8 cellular contexts compared by ENCODE assay signal in the genomic region with DNA sequence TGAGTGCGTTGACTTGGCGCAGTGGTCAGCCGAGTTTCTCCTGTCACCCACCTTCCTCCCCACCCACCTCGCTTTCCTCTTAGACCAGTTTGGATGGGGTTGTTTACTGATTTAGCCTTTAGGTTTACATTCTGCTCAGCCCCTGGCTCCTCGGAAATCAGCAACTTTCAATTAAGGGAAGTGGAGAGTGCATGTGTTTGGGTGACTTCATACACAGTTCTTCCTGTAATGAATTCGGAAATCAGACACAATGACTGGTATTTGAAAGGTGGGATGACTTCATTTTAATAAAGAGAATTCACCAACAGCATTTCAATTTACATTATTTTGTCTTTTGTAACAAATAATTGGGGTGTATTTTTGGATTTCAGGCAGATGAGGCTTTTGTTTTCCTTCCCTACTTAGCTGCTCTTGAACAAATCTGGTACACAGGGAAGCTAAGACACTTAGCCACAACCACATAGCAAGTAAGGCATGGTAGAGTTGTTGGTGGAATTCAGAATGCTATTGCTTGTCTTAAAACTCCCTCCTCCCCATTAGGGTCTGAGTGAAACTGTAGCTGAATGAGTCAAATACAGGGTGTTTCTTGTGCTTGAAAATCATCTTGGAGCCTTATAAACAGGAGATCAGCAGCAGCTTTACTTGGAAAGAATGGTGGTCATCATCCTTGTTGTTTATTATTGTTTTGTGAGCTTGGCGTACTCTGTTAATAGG. TPM values are rescaled to one million over a fixed set of nuclear protein-coding genes. Genes with fewer than 3 reads are reported as not detected.
DNase-seq lines count a peak whose midpoint lies in the region; ATAC-seq, FAIRE-seq and TF ChIP-seq lines count a peak whose summit lies in the region.

No MANE protein-coding gene starts in this region.

- TF ChIP-seq POLR2A in K562 (conservative IDR thresholded peaks at IDR 0.05) = no peak

- peak; percentile 54 for FAIRE-seq in K562 (lab: Jason Lieb, UNC)

- H3K9me3 ChIP-seq in K562 (replicated peaks; ENCODE audit: control insufficient read depth, insufficient read depth, low read depth, low read length) = no peaks in the 10 kb centered on the region

- no TSS peak for BruUV-seq in K562 (replicated peaks; lab: Mats Ljungman, UMichigan)

- TF ChIP-seq RAD21 in K562 (CRISPR knock-in tag; conservative IDR thresholded peaks at IDR 0.05 in 1 of 2, IDR thresholded peaks at IDR 0.05 in 1 of 2) = no peak

- peak overlapping the region; percentile 90 to 96 for H3K4me3 Mint-ChIP-seq in stimulated activated naive CD8-positive, alpha-beta T cell treated with anti-CD3 and anti-CD28 coated beads, Interleukin-15, amount 100 ng/mL, for 72 hours

- H3K27ac ChIP-seq in ACC112 (ENCODE audit: low read depth, low read length) (peak overlapping the region; percentile 59), K562 (ENCODE audit: extremely low read depth, low read depth, low read length) (peak overlapping the region; percentile 63)

- no peak for TF ChIP-seq CTCF in K562 (IDR thresholded peaks at IDR 0.05 in 2 of 3, conservative IDR thresholded peaks at IDR 0.05 in 1 of 3; ENCODE audit: insufficient read depth in 2 of 3, low read depth in 1 of 3, low read length in 3 of 3)

- H2AFZ ChIP-seq in ACC112 (ENCODE audit: low read length, unreplicated experiment) (peak overlapping the region; percentile 68), K562 (ENCODE audit: low read depth, low read length) (peak overlapping the region; percentile 88)

- POLR2A ChIA-PET in K562 (lab: Yijun Ruan, JAX) = interaction anchor here (1.0 to 3.2 kb wide), 11 partner anchors 8 to 286 kb away, joined by 4 to 25 read pairs (median 6); a partner anchor contains a TSS

- peak overlapping the region; percentile 74 to 98 for H3K9ac ChIP-seq in K562 (ENCODE audit: insufficient read depth in 1 of 2, low read depth in 2 of 2, low read length in 2 of 2)

- H3K27me3 Mint-ChIP-seq in stimulated activated naive CD8-positive, alpha-beta T cell treated with anti-CD3 and anti-CD28 coated beads, Interleukin-15, amount 100 ng/mL, for 72 hours = no peaks in the 10 kb centered on the region

- peak overlapping the region; percentile 96 to 97 for H3K27ac Mint-ChIP-seq in stimulated activated naive CD8-positive, alpha-beta T cell treated with anti-CD3 and anti-CD28 coated beads, Interleukin-15, amount 100 ng/mL, for 72 hours

- H3K9me1 ChIP-seq in K562 (ENCODE audit: control insufficient read depth, insufficient read depth, low read length) = no peaks in the 10 kb centered on the region

- peak; percentile 8 for ATAC-seq in GM18867 (IDR thresholded peaks at IDR 0.05; ENCODE audit: unreplicated experiment)
- ATAC-seq in K562 = peak; percentile 18
- ATAC-seq in stimulated activated naive CD8-positive, alpha-beta T cell treated with anti-CD3 and anti-CD28 coated beads, Interleukin-15, amount 100 ng/mL, for 72 hours = peak; percentile 7

- peaks cover 51% of the 10 kb centered on the region for H3K79me2 ChIP-seq in ACC112 (ENCODE audit: control insufficient read depth, insufficient read depth, low read length, unreplicated experiment)
- H3K79me2 ChIP-seq in K562 (ENCODE audit: control insufficient read depth, insufficient read depth, low read length) = peaks cover 40% of the 10 kb centered on the region

- H3K36me3 ChIP-seq in ACC112 (ENCODE audit: insufficient read depth, low read length) (no peaks in the 10 kb centered on the region), K562 (ENCODE audit: control insufficient read depth, insufficient read depth, low read length) (peaks cover 9% of the 10 kb centered on the region; the same call in 1 of the 3 replicates)

- TF ChIP-seq EP300 in K562 (IDR thresholded peaks at IDR 0.05; ENCODE audit: low read length) = no peak

- peaks cover 10% of the 10 kb centered on the region for H3K4me1 ChIP-seq in ACC112 (ENCODE audit: control insufficient read depth, insufficient read depth, low read length, unreplicated experiment)
- peaks cover 14% of the 10 kb centered on the region in 2 experiments; a peak in 4 of 5 replicates for H3K4me1 ChIP-seq in K562 (replicated peaks in 1 of 2; ENCODE audit: control insufficient read depth in 2 of 2, insufficient read depth in 2 of 2, low read length in 2 of 2)

- peaks cover 22% of the 10 kb centered on the region for H3K4me1 Mint-ChIP-seq in stimulated activated naive CD8-positive, alpha-beta T cell treated with anti-CD3 and anti-CD28 coated beads, Interleukin-15, amount 100 ng/mL, for 72 hours

- CTCF ChIA-PET in K562 (lab: Yijun Ruan, JAX; ENCODE audit: low intra/inter-chr PET ratio) = no interaction called here

- H3K4me3 ChIP-seq in ACC112 (ENCODE audit: low read depth, low read length) (peak overlapping the region; percentile 88), K562 (peak overlapping the region; percentile 87)

- H3K27me3 ChIP-seq in ACC112 (ENCODE audit: insufficient read depth, low read length) = no peaks in the 10 kb centered on the region
- H3K27me3 ChIP-seq in K562 (ENCODE audit: control insufficient read depth in 2 of 2, insufficient read depth in 2 of 2, low read length in 2 of 2) = no peaks in the 10 kb centered on the region

- intact Hi-C loops in K562 (cut with micrococcal nuclease) = loop anchor here (5.0 kb wide), 1 partner anchor 58 kb away; a partner anchor contains a TSS

- H3K9me3 Mint-ChIP-seq in stimulated activated naive CD8-positive, alpha-beta T cell treated with anti-CD3 and anti-CD28 coated beads, Interleukin-15, amount 100 ng/mL, for 72 hours = no peaks in the 10 kb centered on the region

- no peaks in the 10 kb centered on the region for H4K20me1 ChIP-seq in K562 (replicated peaks; ENCODE audit: control insufficient read depth, insufficient read depth, low read length)

- peak overlapping the region; percentile 99 for H3K4me2 ChIP-seq in K562 (ENCODE audit: insufficient read depth, low read length)

- DNase-seq in NAMALWA (ENCODE audit: low spot score) (peak; percentile 74), K562 (ENCODE audit: extremely low read depth in 1 of 4, low spot score in 3 of 4) (peak in 1 of 4 experiments; percentile 14), iris pigment epithelial cell (ENCODE audit: low read depth) (peak; percentile 60), DMS153 treated with DMSO at 0.1 percent for 48 hours (lab: John Stamatoyannopoulos, UW; ENCODE audit: unreplicated experiment) (no peak), cerebellum (ENCODE audit: low spot score) (no peak)
- DNase-seq in stimulated activated naive CD8-positive, alpha-beta T cell treated with anti-CD3 and anti-CD28 coated beads, Interleukin-15, amount 100 ng/mL, for 72 hours = no peak

- WGBS in K562 (ENCODE audit: insufficient coverage, low coverage, missing lambda C conversion rate) = 7% methylated on average over 7 of the region's 7 CpGs

- in situ Hi-C loops in K562 (cut with MboI) = no loop called here

RNA-seq across cellular contexts. Expression of a gene that starts 0.9 kb away (rescaled TPM):
- 38.9 and 95.6 TPM in 2 replicates for total RNA-seq in K562 (2011; cell fraction: chromatin; rRNA removed; ENCODE audit: low replicate concordance)
- total RNA-seq in K562 (2011; cell fraction: nucleolus; rRNA removed) = 20.0 and 21.6 TPM in 2 replicates
- 42.5 and 46.3 TPM in 2 replicates for total RNA-seq in K562 (2011; cell fraction: nucleoplasm; rRNA removed)
- total RNA-seq in K562 (2014; rRNA removed) (18.2 and 27.2 TPM in 2 replicates), K562 (2014; rRNA removed; fragmentation: Illumina TruSeq; extraction: Trizol) (27.1 and 31.5 TPM in 2 replicates), K562 (2015; rRNA removed; fragmentation: Illumina TruSeq; extraction: Trizol) (24.7 and 25.7 TPM in 2 replicates), K562 (2021) (23.1 and 23.8 TPM in 2 replicates), cerebellum (120 TPM)
- polyA plus RNA-seq in K562 (2011; rRNA removed) (18.4 and 24.4 TPM in 2 replicates), K562 (2014; fragmentation: Illumina TruSeq; extraction: Trizol) (26.9 and 31.3 TPM in 2 replicates), K562 (2014; fragmentation: Nextera tagmentation; extraction: Ambion mirVana) (10 to 100 TPM; 23.1 to 27.4 TPM), K562 (2014; rRNA removed) (16.9 and 18.6 TPM in 2 replicates)
- polyA plus RNA-seq in K562 (2011; cell fraction: cytosol; rRNA removed) = 9.6 and 15.1 TPM in 2 replicates
- 23.7 and 41.6 TPM in 2 replicates for polyA plus RNA-seq in K562 (2011; cell fraction: nucleus; rRNA removed)
- 14.9 and 21.8 TPM in 2 replicates for polyA plus RNA-seq in K562 (2012)
- polyA minus RNA-seq in K562 (2011; rRNA and poly(A)+ RNA removed) = 20.1 and 32.5 TPM in 2 replicates
- 9.1 and 14.3 TPM in 2 replicates for polyA minus RNA-seq in K562 (2011; cell fraction: cytosol; rRNA and poly(A)+ RNA removed)
- polyA minus RNA-seq in K562 (2011; cell fraction: nucleus; rRNA and poly(A)+ RNA removed) = 12.3 and 14.1 TPM in 2 replicates

RNA-seq across cellular contexts. Expression of a gene that starts 48.1 kb away (rescaled TPM):
- total RNA-seq in K562 (2011; cell fraction: chromatin; rRNA removed; ENCODE audit: low replicate concordance) = 12.3 and 13.2 TPM in 2 replicates
- total RNA-seq in K562 (2011; cell fraction: nucleolus; rRNA removed) = 6.0 and 6.4 TPM in 2 replicates
- total RNA-seq in K562 (2011; cell fraction: nucleoplasm; rRNA removed) = 10.6 and 13.1 TPM in 2 replicates
- total RNA-seq in K562 (2014; rRNA removed) (14.3 and 14.6 TPM in 2 replicates), K562 (2014; rRNA removed; fragmentation: Illumina TruSeq; extraction: Trizol) (13.0 and 16.4 TPM in 2 replicates), K562 (2015; rRNA removed; fragmentation: Illumina TruSeq; extraction: Trizol) (11.9 and 13.1 TPM in 2 replicates), K562 (2021) (10.8 and 12.4 TPM in 2 replicates), cerebellum (9.9 TPM)
- polyA plus RNA-seq in K562 (2011; rRNA removed) (9.7 and 11.0 TPM in 2 replicates), K562 (2014; fragmentation: Illumina TruSeq; extraction: Trizol) (7.8 and 11.3 TPM in 2 replicates), K562 (2014; fragmentation: Nextera tagmentation; extraction: Ambion mirVana) (10 to 100 TPM in 1 of 2 experiments, 1 to 10 TPM in 1; 9.5 to 14.6 TPM), K562 (2014; rRNA removed) (11.4 and 13.6 TPM in 2 replicates)
- polyA plus RNA-seq in K562 (2011; cell fraction: cytosol; rRNA removed) = 2.8 and 5.7 TPM in 2 replicates
- polyA plus RNA-seq in K562 (2011; cell fraction: nucleus; rRNA removed) = 8.8 and 11.1 TPM in 2 replicates
- 7.7 and 8.6 TPM in 2 replicates for polyA plus RNA-seq in K562 (2012)
- 14.6 and 19.8 TPM in 2 replicates for polyA minus RNA-seq in K562 (2011; rRNA and poly(A)+ RNA removed)
- 2.8 and 12.1 TPM in 2 replicates for polyA minus RNA-seq in K562 (2011; cell fraction: cytosol; rRNA and poly(A)+ RNA removed)
- 5.1 and 11.2 TPM in 2 replicates for polyA minus RNA-seq in K562 (2011; cell fraction: nucleus; rRNA and poly(A)+ RNA removed)

RNA-seq across cellular contexts. Expression of a gene that starts 56.7 kb away (rescaled TPM):
- 20.9 and 25.0 TPM in 2 replicates for total RNA-seq in K562 (2011; cell fraction: chromatin; rRNA removed; ENCODE audit: low replicate concordance)
- total RNA-seq in K562 (2011; cell fraction: nucleolus; rRNA removed) = 24.2 and 25.8 TPM in 2 replicates
- 22.5 and 26.0 TPM in 2 replicates for total RNA-seq in K562 (2011; cell fraction: nucleoplasm; rRNA removed)
- 70.7 and 79.1 TPM in 2 replicates for total RNA-seq in K562 (2014; rRNA removed)
- total RNA-seq in K562 (2014; rRNA removed; fragmentation: Illumina TruSeq; extraction: Trizol) = 74.6 and 79.6 TPM in 2 replicates
- total RNA-seq in K562 (2015; rRNA removed; fragmentation: Illumina TruSeq; extraction: Trizol) = 80.1 and 87.9 TPM in 2 replicates
- total RNA-seq in K562 (2021) = 66.7 and 75.3 TPM in 2 replicates
- 89.6 and 101 TPM in 2 replicates for polyA plus RNA-seq in K562 (2011; rRNA removed)
- 74.3 and 80.9 TPM in 2 replicates for polyA plus RNA-seq in K562 (2011; cell fraction: cytosol; rRNA removed)
- 37.2 and 44.2 TPM in 2 replicates for polyA plus RNA-seq in K562 (2011; cell fraction: nucleus; rRNA removed)
- polyA plus RNA-seq in K562 (2012) = 53.6 and 64.5 TPM in 2 replicates
- 107 and 132 TPM in 2 replicates for polyA plus RNA-seq in K562 (2014; fragmentation: Illumina TruSeq; extraction: Trizol)
- polyA plus RNA-seq in K562 (2014; fragmentation: Nextera tagmentation; extraction: Ambion mirVana) = 10 to 100 TPM; 16.2 to 20.2 TPM
- polyA plus RNA-seq in K562 (2014; rRNA removed) = 83.0 and 89.5 TPM in 2 replicates
- polyA minus RNA-seq in K562 (2011; rRNA and poly(A)+ RNA removed) = 120 and 129 TPM in 2 replicates
- polyA minus RNA-seq in K562 (2011; cell fraction: cytosol; rRNA and poly(A)+ RNA removed) = 48.7 and 53.1 TPM in 2 replicates
- polyA minus RNA-seq in K562 (2011; cell fraction: nucleus; rRNA and poly(A)+ RNA removed) = 12.4 and 24.0 TPM in 2 replicates
- total RNA-seq in cerebellum = 40.5 TPM

Comparison
In these comparisons a context has a peak if more than half of its experiments do, and no peak if none do; other contexts are left out.
1. DNase-seq: peak in NAMALWA (single experiment) and iris pigment epithelial cell (single experiment); none in stimulated activated naive CD8-positive, alpha-beta T cell treated with anti-CD3 and anti-CD28 coated beads, Interleukin-15, amount 100 ng/mL, for 72 hours (0 of 2), DMS153 treated with DMSO at 0.1 percent for 48 hours (single experiment) and cerebellum (single experiment).
2. Peak in every context shown above with its lines, with median percentiles within 50 percentile points of each other: ATAC-seq.